ENCODE assay signal across 23 cellular contexts in genomic region chr5:123294544-123294943, GRCh38.
DNase-seq lines count a peak whose midpoint lies in the region; ATAC-seq and TF ChIP-seq lines count a peak whose summit lies in the region.
"Had no signal": no experiment of that assay in that cellular context is flagged by ENCODE, and none has a peak within 500 bp of the region (broad histone marks: within the 10 kb centered on the region; RNA-seq: fewer than 3 reads in every experiment).

No MANE protein-coding gene starts in this region.

- no peak overlapping the region for H3K4me3 ChIP-seq in brain microvascular endothelial cell (ENCODE audit: low read depth, low read length)
- H3K4me3 ChIP-seq: A549, BLaER1, body of pancreas, colonic mucosa, heart right ventricle, prostate gland, upper lobe of right lung had no signal

- DNase-seq in activated naive CD4-positive, alpha-beta T cell treated with Interleukin-2 at 50 U/mL for 16 hours: no peak
- DNase-seq in NCI-H187 treated with DMSO at 0.1 percent for 48 hours (lab: John Stamatoyannopoulos, UW): no peak
- DNase-seq in brain microvascular endothelial cell: no peak
- DNase-seq in COLO668 (lab: John Stamatoyannopoulos, UW; ENCODE audit: unreplicated experiment): no peak
- DNase-seq: activated naive CD8-positive, alpha-beta T cell treated with anti-CD3 and anti-CD28 coated beads for 36 hours; body of pancreas; colonic mucosa; heart right ventricle; left ventricle myocardium superior; NCI-H1048; NCI-H2081 treated with DMSO at 0.1 percent for 48 hours; small intestine; stimulated activated CD4-positive, alpha-beta T cell treated with anti-CD3 and anti-CD28 coated beads, Interleukin-4, amount 100 ng/mL, for 24 hours; T1000; upper lobe of right lung had no signal

- H3K36me3 ChIP-seq in brain microvascular endothelial cell (replicated peaks): no peaks in the 10 kb centered on the region
- H3K36me3 ChIP-seq: BLaER1, colonic mucosa, heart right ventricle, prostate gland, upper lobe of right lung had no signal

- in situ Hi-C loops in brain microvascular endothelial cell (cut with HindIII; ENCODE audit: low pct_ligation_motif_present, low sequenced_read_pairs): no loop called here

- H3K27ac ChIP-seq in brain microvascular endothelial cell: no peak overlapping the region
- H3K27ac ChIP-seq: A549, BLaER1, body of pancreas, colonic mucosa, heart right ventricle, prostate gland, RWPE1, upper lobe of right lung had no signal

- ATAC-seq in GM18519 (IDR thresholded peaks at IDR 0.05; ENCODE audit: low FRiP score, unreplicated experiment): peak; percentile 58
- ATAC-seq in GM21423 (IDR thresholded peaks at IDR 0.05; ENCODE audit: unreplicated experiment): peak; percentile 87
- ATAC-seq in HG03066 (IDR thresholded peaks at IDR 0.05; ENCODE audit: low read depth, unreplicated experiment): peak; percentile 52
- peak; percentile 56 for ATAC-seq in HG03520 (IDR thresholded peaks at IDR 0.05; ENCODE audit: unreplicated experiment)
- ATAC-seq: A549, body of pancreas, heart right ventricle, left ventricle myocardium superior, upper lobe of right lung had no signal

- no peak for TF ChIP-seq CTCF in brain microvascular endothelial cell (IDR thresholded peaks at IDR 0.05; ENCODE audit: low read depth, low read length, missing control alignments)

- H3K27me3 ChIP-seq in brain microvascular endothelial cell (replicated peaks): no peaks in the 10 kb centered on the region
- H3K27me3 ChIP-seq: BLaER1, body of pancreas, colonic mucosa, upper lobe of right lung had no signal
